1 cellular context compared by ENCODE assay signal in genomic region chr15:80163217-80163616, GRCh38.
TF ChIP-seq lines count a peak whose summit lies in the region.

No MANE protein-coding gene starts in this region.

TF ChIP-seq in HepG2, 621 proteins besides CTCF, POLR2A, EP300 and RAD21 (continues in another document):
- TF ChIP-seq HNF4G (IDR thresholded peaks at IDR 0.05; ENCODE audit: borderline replicate concordance, low read depth, low read length), result 0 out of 2 replicates have a peak, but pooled peaks have one; percentile 16
- TF ChIP-seq HNF4G (CRISPR knock-in tag; IDR thresholded peaks at IDR 0.05; ENCODE audit: borderline replicate concordance, low read depth), result no peak
- no peak for TF ChIP-seq MAFK (conservative IDR thresholded peaks at IDR 0.05 in 1 of 2, IDR thresholded peaks at IDR 0.05 in 1 of 2; ENCODE audit: low read length in 2 of 2)
- 0 out of 2 replicates have a peak, but pooled peaks have one; percentile 7 for TF ChIP-seq SOX5 (CRISPR knock-in tag; IDR thresholded peaks at IDR 0.05; ENCODE audit: borderline replicate concordance)
- TF ChIP-seq SKI (IDR thresholded peaks at IDR 0.05; ENCODE audit: partially characterized antibody), result peak; percentile 67
- TF ChIP-seq, protein P1, sequence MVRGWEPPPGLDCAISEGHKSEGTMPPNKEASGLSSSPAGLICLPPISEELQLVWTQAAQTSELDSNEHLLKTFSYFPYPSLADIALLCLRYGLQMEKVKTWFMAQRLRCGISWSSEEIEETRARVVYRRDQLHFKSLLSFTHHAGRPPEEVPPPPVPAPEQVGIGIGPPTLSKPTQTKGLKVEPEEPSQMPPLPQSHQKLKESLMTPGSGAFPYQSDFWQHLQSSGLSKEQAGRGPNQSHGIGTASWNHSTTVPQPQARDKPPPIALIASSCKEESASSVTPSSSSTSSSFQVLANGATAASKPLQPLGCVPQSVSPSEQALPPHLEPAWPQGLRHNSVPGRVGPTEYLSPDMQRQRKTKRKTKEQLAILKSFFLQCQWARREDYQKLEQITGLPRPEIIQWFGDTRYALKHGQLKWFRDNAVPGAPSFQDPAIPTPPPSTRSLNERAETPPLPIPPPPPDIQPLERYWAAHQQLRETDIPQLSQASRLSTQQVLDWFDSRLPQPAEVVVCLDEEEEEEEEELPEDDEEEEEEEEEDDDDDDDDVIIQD (CRISPR knock-in tag; IDR thresholded peaks at IDR 0.05; ENCODE audit: low read depth), result 0 out of 2 replicates have a peak, but pooled peaks have one; percentile 31
- TF ChIP-seq FOXA3 (CRISPR knock-in tag; IDR thresholded peaks at IDR 0.05), result peak; percentile 34; the same call in 1 of the 2 replicates
- peak; percentile 35 for TF ChIP-seq TEAD3 (CRISPR knock-in tag; optimal IDR thresholded peaks at IDR 0.05; ENCODE audit: borderline replicate concordance)
- TF ChIP-seq, protein P2, sequence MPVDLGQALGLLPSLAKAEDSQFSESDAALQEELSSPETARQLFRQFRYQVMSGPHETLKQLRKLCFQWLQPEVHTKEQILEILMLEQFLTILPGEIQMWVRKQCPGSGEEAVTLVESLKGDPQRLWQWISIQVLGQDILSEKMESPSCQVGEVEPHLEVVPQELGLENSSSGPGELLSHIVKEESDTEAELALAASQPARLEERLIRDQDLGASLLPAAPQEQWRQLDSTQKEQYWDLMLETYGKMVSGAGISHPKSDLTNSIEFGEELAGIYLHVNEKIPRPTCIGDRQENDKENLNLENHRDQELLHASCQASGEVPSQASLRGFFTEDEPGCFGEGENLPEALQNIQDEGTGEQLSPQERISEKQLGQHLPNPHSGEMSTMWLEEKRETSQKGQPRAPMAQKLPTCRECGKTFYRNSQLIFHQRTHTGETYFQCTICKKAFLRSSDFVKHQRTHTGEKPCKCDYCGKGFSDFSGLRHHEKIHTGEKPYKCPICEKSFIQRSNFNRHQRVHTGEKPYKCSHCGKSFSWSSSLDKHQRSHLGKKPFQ (CRISPR knock-in tag; IDR thresholded peaks at IDR 0.05; ENCODE audit: insufficient replicate concordance), result no peak
- peak; percentile 68 for TF ChIP-seq HNF4A (CRISPR knock-in tag; IDR thresholded peaks at IDR 0.05)
- TF ChIP-seq, protein P3, sequence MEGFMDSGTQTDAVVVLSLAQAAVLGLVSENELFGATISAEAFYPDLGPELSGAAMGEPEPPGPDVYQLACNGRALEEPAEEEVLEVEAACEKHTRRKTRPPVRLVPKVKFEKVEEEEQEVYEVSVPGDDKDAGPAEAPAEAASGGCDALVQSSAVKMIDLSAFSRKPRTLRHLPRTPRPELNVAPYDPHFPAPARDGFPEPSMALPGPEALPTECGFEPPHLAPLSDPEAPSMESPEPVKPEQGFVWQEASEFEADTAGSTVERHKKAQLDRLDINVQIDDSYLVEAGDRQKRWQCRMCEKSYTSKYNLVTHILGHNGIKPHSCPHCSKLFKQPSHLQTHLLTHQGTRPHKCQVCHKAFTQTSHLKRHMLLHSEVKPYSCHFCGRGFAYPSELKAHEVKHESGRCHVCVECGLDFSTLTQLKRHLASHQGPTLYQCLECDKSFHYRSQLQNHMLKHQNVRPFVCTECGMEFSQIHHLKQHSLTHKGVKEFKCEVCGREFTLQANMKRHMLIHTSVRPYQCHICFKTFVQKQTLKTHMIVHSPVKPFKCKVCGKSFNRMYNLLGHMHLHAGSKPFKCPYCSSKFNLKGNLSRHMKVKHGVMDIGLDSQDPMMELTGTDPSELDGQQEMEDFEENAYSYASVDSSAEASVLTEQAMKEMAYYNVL (CRISPR knock-in tag; IDR thresholded peaks at IDR 0.05; ENCODE audit: borderline replicate concordance), result 0 out of 2 replicates have a peak, but pooled peaks have one; percentile 20
- TF ChIP-seq ZNF337 (CRISPR knock-in tag; IDR thresholded peaks at IDR 0.05; ENCODE audit: borderline replicate concordance, low read depth), result no peak
- TF ChIP-seq ZNF282 (IDR thresholded peaks at IDR 0.05; ENCODE audit: partially characterized antibody), result no peak
- TF ChIP-seq, protein P4, sequence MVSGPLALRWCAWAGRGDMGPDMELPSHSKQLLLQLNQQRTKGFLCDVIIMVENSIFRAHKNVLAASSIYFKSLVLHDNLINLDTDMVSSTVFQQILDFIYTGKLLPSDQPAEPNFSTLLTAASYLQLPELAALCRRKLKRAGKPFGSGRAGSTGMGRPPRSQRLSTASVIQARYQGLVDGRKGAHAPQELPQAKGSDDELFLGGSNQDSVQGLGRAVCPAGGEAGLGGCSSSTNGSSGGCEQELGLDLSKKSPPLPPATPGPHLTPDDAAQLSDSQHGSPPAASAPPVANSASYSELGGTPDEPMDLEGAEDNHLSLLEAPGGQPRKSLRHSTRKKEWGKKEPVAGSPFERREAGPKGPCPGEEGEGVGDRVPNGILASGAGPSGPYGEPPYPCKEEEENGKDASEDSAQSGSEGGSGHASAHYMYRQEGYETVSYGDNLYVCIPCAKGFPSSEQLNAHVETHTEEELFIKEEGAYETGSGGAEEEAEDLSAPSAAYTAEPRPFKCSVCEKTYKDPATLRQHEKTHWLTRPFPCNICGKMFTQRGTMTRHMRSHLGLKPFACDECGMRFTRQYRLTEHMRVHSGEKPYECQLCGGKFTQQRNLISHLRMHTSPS (CRISPR knock-in tag; IDR thresholded peaks at IDR 0.05; ENCODE audit: low read depth), result peak; percentile 97
- no peak for TF ChIP-seq AGO1 (IDR thresholded peaks at IDR 0.05; ENCODE audit: low read depth, low read length, poor library complexity, severe bottlenecking)
- peak; percentile 54 for TF ChIP-seq SALL1 (CRISPR knock-in tag; IDR thresholded peaks at IDR 0.05)
- peak; percentile 30; the same call in 1 of the 2 replicates for TF ChIP-seq FOSL2 (CRISPR knock-in tag; IDR thresholded peaks at IDR 0.05)
- no peak for TF ChIP-seq NR3C1 (CRISPR knock-in tag; IDR thresholded peaks at IDR 0.05)
- peak; percentile 23; the same call in 1 of the 2 replicates for TF ChIP-seq ARID5B (CRISPR knock-in tag; IDR thresholded peaks at IDR 0.05)
- no peak for TF ChIP-seq ZKSCAN5 (CRISPR knock-in tag; IDR thresholded peaks at IDR 0.05)
- TF ChIP-seq, protein P5, sequence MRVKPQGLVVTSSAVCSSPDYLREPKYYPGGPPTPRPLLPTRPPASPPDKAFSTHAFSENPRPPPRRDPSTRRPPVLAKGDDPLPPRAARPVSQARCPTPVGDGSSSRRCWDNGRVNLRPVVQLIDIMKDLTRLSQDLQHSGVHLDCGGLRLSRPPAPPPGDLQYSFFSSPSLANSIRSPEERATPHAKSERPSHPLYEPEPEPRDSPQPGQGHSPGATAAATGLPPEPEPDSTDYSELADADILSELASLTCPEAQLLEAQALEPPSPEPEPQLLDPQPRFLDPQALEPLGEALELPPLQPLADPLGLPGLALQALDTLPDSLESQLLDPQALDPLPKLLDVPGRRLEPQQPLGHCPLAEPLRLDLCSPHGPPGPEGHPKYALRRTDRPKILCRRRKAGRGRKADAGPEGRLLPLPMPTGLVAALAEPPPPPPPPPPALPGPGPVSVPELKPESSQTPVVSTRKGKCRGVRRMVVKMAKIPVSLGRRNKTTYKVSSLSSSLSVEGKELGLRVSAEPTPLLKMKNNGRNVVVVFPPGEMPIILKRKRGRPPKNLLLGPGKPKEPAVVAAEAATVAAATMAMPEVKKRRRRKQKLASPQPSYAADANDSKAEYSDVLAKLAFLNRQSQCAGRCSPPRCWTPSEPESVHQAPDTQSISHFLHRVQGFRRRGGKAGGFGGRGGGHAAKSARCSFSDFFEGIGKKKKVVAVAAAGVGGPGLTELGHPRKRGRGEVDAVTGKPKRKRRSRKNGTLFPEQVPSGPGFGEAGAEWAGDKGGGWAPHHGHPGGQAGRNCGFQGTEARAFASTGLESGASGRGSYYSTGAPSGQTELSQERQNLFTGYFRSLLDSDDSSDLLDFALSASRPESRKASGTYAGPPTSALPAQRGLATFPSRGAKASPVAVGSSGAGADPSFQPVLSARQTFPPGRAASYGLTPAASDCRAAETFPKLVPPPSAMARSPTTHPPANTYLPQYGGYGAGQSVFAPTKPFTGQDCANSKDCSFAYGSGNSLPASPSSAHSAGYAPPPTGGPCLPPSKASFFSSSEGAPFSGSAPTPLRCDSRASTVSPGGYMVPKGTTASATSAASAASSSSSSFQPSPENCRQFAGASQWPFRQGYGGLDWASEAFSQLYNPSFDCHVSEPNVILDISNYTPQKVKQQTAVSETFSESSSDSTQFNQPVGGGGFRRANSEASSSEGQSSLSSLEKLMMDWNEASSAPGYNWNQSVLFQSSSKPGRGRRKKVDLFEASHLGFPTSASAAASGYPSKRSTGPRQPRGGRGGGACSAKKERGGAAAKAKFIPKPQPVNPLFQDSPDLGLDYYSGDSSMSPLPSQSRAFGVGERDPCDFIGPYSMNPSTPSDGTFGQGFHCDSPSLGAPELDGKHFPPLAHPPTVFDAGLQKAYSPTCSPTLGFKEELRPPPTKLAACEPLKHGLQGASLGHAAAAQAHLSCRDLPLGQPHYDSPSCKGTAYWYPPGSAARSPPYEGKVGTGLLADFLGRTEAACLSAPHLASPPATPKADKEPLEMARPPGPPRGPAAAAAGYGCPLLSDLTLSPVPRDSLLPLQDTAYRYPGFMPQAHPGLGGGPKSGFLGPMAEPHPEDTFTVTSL (CRISPR knock-in tag; IDR thresholded peaks at IDR 0.05; ENCODE audit: borderline replicate concordance), result peak; percentile 44; the same call in 1 of the 2 replicates
- no peak for TF ChIP-seq SOX13 (IDR thresholded peaks at IDR 0.05)
- peak in 1 of 2 experiments; percentile 21; a peak in 1 of 4 replicates for TF ChIP-seq SOX13 (CRISPR knock-in tag; conservative IDR thresholded peaks at IDR 0.05 in 1 of 2, IDR thresholded peaks at IDR 0.05 in 1 of 2)
- 0 out of 2 replicates have a peak, but pooled peaks have one; percentile 13 for TF ChIP-seq TFAP4 (IDR thresholded peaks at IDR 0.05; ENCODE audit: borderline replicate concordance, low read depth)
- 0 out of 2 replicates have a peak, but pooled peaks have one; percentile 17 for TF ChIP-seq POGZ (CRISPR knock-in tag; IDR thresholded peaks at IDR 0.05)
- no peak for TF ChIP-seq ZNF101 (CRISPR knock-in tag; IDR thresholded peaks at IDR 0.05; ENCODE audit: borderline replicate concordance, low read depth)
- TF ChIP-seq ELF1 (CRISPR knock-in tag; IDR thresholded peaks at IDR 0.05), result peak; percentile 55; the same call in 1 of the 2 replicates
- 0 out of 2 replicates have a peak, but pooled peaks have one; percentile 9 for TF ChIP-seq ZNF501 (CRISPR knock-in tag; IDR thresholded peaks at IDR 0.05)
- TF ChIP-seq, protein P6, sequence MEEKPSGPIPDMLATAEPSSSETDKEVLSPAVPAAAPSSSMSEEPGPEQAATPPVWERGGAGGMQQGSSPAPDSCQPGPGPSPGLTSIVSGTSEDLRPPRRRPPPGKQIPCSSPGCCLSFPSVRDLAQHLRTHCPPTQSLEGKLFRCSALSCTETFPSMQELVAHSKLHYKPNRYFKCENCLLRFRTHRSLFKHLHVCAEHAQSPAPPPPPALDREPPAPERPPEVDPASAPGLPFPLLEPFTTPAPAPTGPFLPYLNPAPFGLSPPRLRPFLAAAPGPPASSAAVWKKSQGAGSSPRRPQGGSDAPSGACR (CRISPR knock-in tag; IDR thresholded peaks at IDR 0.05), result no peak
- TF ChIP-seq ZNF687 (CRISPR knock-in tag; IDR thresholded peaks at IDR 0.05), result peak; percentile 63
- no peak for TF ChIP-seq ETV6 (CRISPR knock-in tag; conservative IDR thresholded peaks at IDR 0.05)
- TF ChIP-seq ZNF839 (CRISPR knock-in tag; IDR thresholded peaks at IDR 0.05; ENCODE audit: borderline replicate concordance), result no peak
